Comparison of ENCODE assay signal across 10 cellular contexts in the genomic region with DNA sequence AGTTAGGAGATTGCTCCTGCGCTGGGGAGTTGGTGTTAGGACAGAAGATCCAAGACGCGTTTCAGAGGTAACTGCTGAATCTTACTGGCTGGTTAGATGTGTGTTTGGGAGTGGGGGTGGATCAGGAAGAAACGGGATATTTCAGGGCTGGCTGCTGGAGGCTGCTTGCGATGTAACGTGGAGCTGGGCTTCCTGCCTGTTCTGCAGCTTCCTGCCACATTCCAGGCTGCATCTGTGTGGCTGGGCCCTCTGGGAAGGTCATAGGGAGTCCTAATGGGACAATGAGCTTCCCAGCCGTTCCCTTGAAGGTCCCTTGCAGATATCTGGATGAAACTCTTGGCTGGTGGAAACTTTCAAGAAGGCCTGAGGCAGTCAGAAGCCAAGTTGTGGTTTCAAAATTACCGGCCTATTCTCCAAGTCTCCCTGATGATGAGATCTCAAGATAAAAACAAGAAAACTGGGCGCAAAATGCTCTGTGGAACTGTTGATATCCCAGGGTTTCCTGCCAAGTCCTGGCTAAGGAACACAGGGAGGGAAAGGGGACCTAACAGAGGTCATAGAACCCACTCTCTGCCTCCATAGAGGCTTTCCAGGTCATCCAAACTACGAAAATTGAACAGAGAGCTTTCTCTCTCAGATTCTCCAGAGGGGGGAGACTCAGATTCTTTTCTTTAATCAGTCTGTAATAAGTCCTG.
DNase-seq lines count a peak whose midpoint lies in the region; ATAC-seq and TF ChIP-seq lines count a peak whose summit lies in the region.
"Had no signal": no experiment of that assay in that cellular context is flagged by ENCODE, and none has a peak within 500 bp of the region (broad histone marks: within the 10 kb centered on the region; RNA-seq: fewer than 3 reads in every experiment).

No MANE protein-coding gene starts in this region.

- CTCF ChIA-PET in Panc1 (lab: Charles Lee) = interaction anchor here (0.5 kb wide), 1 partner anchor 143 kb away, joined by 3 read pairs; no protein-coding TSS in a partner anchor

- POLR2A ChIA-PET in Panc1 (lab: Charles Lee) = no interaction called here

- H3K36me3 ChIP-seq in Panc1 (ENCODE audit: control insufficient read depth, insufficient read depth, low read length) (no peaks in the 10 kb centered on the region), muscle layer of duodenum (ENCODE audit: control insufficient read depth in 1 of 2, insufficient read depth in 2 of 2, low read length in 2 of 2) (no peaks in the 10 kb centered on the region), urinary bladder (ENCODE audit: insufficient read depth) (no peaks in the 10 kb centered on the region)

- H3K4me3 ChIP-seq in Panc1 (ENCODE audit: low read depth in 2 of 2, low read length in 2 of 2) (no peak overlapping the region), fibroblast of pulmonary artery (replicated peaks; ENCODE audit: low read depth, low read length) (peak overlapping the region; percentile 13), muscle layer of duodenum (ENCODE audit: low read depth in 1 of 2, low read length in 2 of 2) (no peak overlapping the region), urinary bladder (ENCODE audit: low read depth, low read length) (no peak overlapping the region)

- DNase-seq in Panc1 (ENCODE audit: low read depth, low spot score) = no peak
- peak; percentile 90 for DNase-seq in fibroblast of pulmonary artery (ENCODE audit: low read depth)
- DNase-seq in SW480 (ENCODE audit: low spot score) = no peak
- DNase-seq: activated CD4-positive, alpha-beta T cell treated with anti-CD3 and anti-CD28 coated beads, Interleukin-2, amount 10 ng/mL, durations not matched to agents 24 days and 14 days; cerebellar nuclear complex had no signal

- H3K4me1 ChIP-seq in Panc1 (ENCODE audit: control insufficient read depth, insufficient read depth, low read length) = no peaks in the 10 kb centered on the region; the same call in 1 of the 2 replicates
- peaks cover 0 to 19% of the 10 kb centered on the region in 2 donors for H3K4me1 ChIP-seq in muscle layer of duodenum (ENCODE audit: control insufficient read depth in 1 of 2, insufficient read depth in 2 of 2, low read length in 2 of 2)
- no peaks in the 10 kb centered on the region for H3K4me1 ChIP-seq in urinary bladder (ENCODE audit: insufficient read depth)

- no TSS peak for BruUV-seq in Panc1 (replicated peaks; lab: Mats Ljungman, UMichigan)

- H3K27ac ChIP-seq in Panc1 (ENCODE audit: low read length) (no peak overlapping the region), muscle layer of duodenum (ENCODE audit: low read length) (peak overlapping the region; percentile 46), urinary bladder (ENCODE audit: low read depth) (peak overlapping the region; percentile 27)

- TF ChIP-seq CTCF in Panc1 (IDR thresholded peaks at IDR 0.05) (no peak), fibroblast of pulmonary artery (IDR thresholded peaks at IDR 0.05; ENCODE audit: low read length, missing control alignments) (peak; percentile 9)

- 45% methylated on average over 10 of the region's 10 CpGs for WGBS in urinary bladder

- in situ Hi-C loops in Panc1 (cut with HindIII; ENCODE audit: low pct_unique_long_range_greater_than_20kb, low sequenced_read_pairs) = no loop called here

- ATAC-seq in Panc1 = peak; percentile 38; the same call in 1 of the 2 replicates
- ATAC-seq in HG03457 (IDR thresholded peaks at IDR 0.05; ENCODE audit: unreplicated experiment) = no peak
- no peak for ATAC-seq in GM21360 (IDR thresholded peaks at IDR 0.05; ENCODE audit: unreplicated experiment)
- no peak for ATAC-seq in GM19324 (IDR thresholded peaks at IDR 0.05; ENCODE audit: low FRiP score, unreplicated experiment)

- H3K9me3 ChIP-seq in Panc1 (ENCODE audit: control insufficient read depth, insufficient read depth, low read depth, low read length) (no peaks in the 10 kb centered on the region), muscle layer of duodenum (ENCODE audit: control insufficient read depth in 1 of 2, low read length in 2 of 2) (no peaks in the 10 kb centered on the region)

- peaks cover 11% of the 10 kb centered on the region for H3K27me3 ChIP-seq in Panc1 (ENCODE audit: control insufficient read depth, insufficient read depth, low read length)
- H3K27me3 ChIP-seq in muscle layer of duodenum (ENCODE audit: low read depth, low read length) = no peaks in the 10 kb centered on the region

- intact Hi-C loops in Panc1 (cut with micrococcal nuclease; ENCODE audit: unreplicated experiment) = no loop called here
